ENCODE assay signal across 21 cellular contexts in genomic region chrX:28223469-28223868, GRCh38.
DNase-seq lines count a peak whose midpoint lies in the region; ATAC-seq, FAIRE-seq and TF ChIP-seq lines count a peak whose summit lies in the region.
"Had no signal": no experiment of that assay in that cellular context is flagged by ENCODE, and none has a peak within 500 bp of the region (broad histone marks: within the 10 kb centered on the region; RNA-seq: fewer than 3 reads in every experiment).

No MANE protein-coding gene starts in this region.

- no peak overlapping the region for H3K4me2 ChIP-seq in astrocyte (ENCODE audit: low read length)
- H3K4me2 ChIP-seq: A549; BLaER1 treated with 17β-estradiol and CSF1 and Interleukin-3, amounts not matched to agents 10 nM and 100 nM had no signal

- H2AFZ ChIP-seq in astrocyte (ENCODE audit: low read depth, low read length): no peak overlapping the region

- ATAC-seq in left lobe of liver (peak; percentile 76), HG03039 (IDR thresholded peaks at IDR 0.05; ENCODE audit: unreplicated experiment) (no peak)
- ATAC-seq: A549; CD8-positive, alpha-beta T cell had no signal

- H3K4me1 ChIP-seq in astrocyte (ENCODE audit: insufficient read depth, low read length): no peaks in the 10 kb centered on the region
- H3K4me1 ChIP-seq: A549; BLaER1 treated with 17β-estradiol and CSF1 and Interleukin-3, amounts not matched to agents 10 nM and 100 nM; Caco-2 had no signal

- H3K27ac ChIP-seq in astrocyte (ENCODE audit: low read depth, low read length): no peak overlapping the region
- H3K27ac ChIP-seq: A549; BLaER1 treated with 17β-estradiol and CSF1 and Interleukin-3, amounts not matched to agents 10 nM and 100 nM; C4-2B had no signal

- DNase-seq in HTR-8/SVneo (ENCODE audit: insufficient read length, low spot score): no peak
- DNase-seq in astrocyte (ENCODE audit: low read depth): no peak
- DNase-seq in left lobe of liver (ENCODE audit: low spot score): no peak
- no peak for DNase-seq in 8988T
- DNase-seq in NCI-H2227 (lab: John Stamatoyannopoulos, UW; ENCODE audit: unreplicated experiment): no peak
- DNase-seq: AML-193; Caco-2; Calu3; CD4-positive, alpha-beta T cell; CD8-positive, alpha-beta T cell; DMS79 treated with DMSO at 0.1 percent for 48 hours; GF-D8 had no signal

- no peaks in the 10 kb centered on the region for H3K36me3 ChIP-seq in astrocyte (ENCODE audit: insufficient read depth, low read length)
- H3K36me3 ChIP-seq: BLaER1 treated with 17β-estradiol and CSF1 and Interleukin-3, amounts not matched to agents 10 nM and 100 nM had no signal

- no peak overlapping the region for H3K9ac ChIP-seq in astrocyte (ENCODE audit: low read length)
- H3K9ac ChIP-seq: BLaER1 treated with 17β-estradiol and CSF1 and Interleukin-3, amounts not matched to agents 10 nM and 100 nM had no signal

- no peak overlapping the region for H3K4me3 Mint-ChIP-seq in astrocyte (ENCODE audit: unreplicated experiment)
- H3K4me3 Mint-ChIP-seq: B cell; CD4-positive, alpha-beta T cell; CD8-positive, alpha-beta T cell had no signal

- no peak overlapping the region for H3K27ac Mint-ChIP-seq in astrocyte (ENCODE audit: unreplicated experiment)
- H3K27ac Mint-ChIP-seq: B cell; CD4-positive, alpha-beta T cell; CD8-positive, alpha-beta T cell had no signal

- H3K4me3 ChIP-seq in astrocyte (ENCODE audit: insufficient read depth, low read depth, low read length): no peak overlapping the region
- H3K4me3 ChIP-seq: A549; BLaER1 treated with 17β-estradiol and CSF1 and Interleukin-3, amounts not matched to agents 10 nM and 100 nM had no signal

- H3K79me2 ChIP-seq in astrocyte (ENCODE audit: insufficient read depth, low read length): no peaks in the 10 kb centered on the region

- no peaks in the 10 kb centered on the region for H3K27me3 Mint-ChIP-seq in astrocyte (ENCODE audit: low read depth, unreplicated experiment)
- H3K27me3 Mint-ChIP-seq: B cell; CD4-positive, alpha-beta T cell had no signal

- no peaks in the 10 kb centered on the region for H3K4me1 Mint-ChIP-seq in astrocyte (ENCODE audit: low read depth, unreplicated experiment)
- H3K4me1 Mint-ChIP-seq: B cell had no signal

- H4K20me1 ChIP-seq in astrocyte (ENCODE audit: insufficient read depth, low read length): no peaks in the 10 kb centered on the region
- H4K20me1 ChIP-seq: BLaER1 treated with 17β-estradiol and CSF1 and Interleukin-3, amounts not matched to agents 10 nM and 100 nM had no signal

- peak; percentile 62 for FAIRE-seq in HTR-8/SVneo (lab: Jason Lieb, UNC)
- FAIRE-seq in astrocyte (lab: Jason Lieb, UNC): peak; percentile 95
- FAIRE-seq: A549, D721Med, G401.6, GM12891, GM19239 had no signal

- H3K9me3 ChIP-seq in astrocyte (ENCODE audit: insufficient read depth, low read depth, low read length): no peaks in the 10 kb centered on the region
- H3K9me3 ChIP-seq: A549; BLaER1 treated with 17β-estradiol and CSF1 and Interleukin-3, amounts not matched to agents 10 nM and 100 nM; Caco-2 had no signal

- no peaks in the 10 kb centered on the region for H3K36me3 Mint-ChIP-seq in astrocyte (ENCODE audit: low read depth, unreplicated experiment)
- H3K36me3 Mint-ChIP-seq: CD8-positive, alpha-beta T cell had no signal

- H3K9me3 Mint-ChIP-seq in astrocyte (ENCODE audit: unreplicated experiment): no peaks in the 10 kb centered on the region
- H3K9me3 Mint-ChIP-seq: CD8-positive, alpha-beta T cell had no signal

- H3K27me3 ChIP-seq in astrocyte (ENCODE audit: insufficient read depth, low read length): no peaks in the 10 kb centered on the region

- no peak for TF ChIP-seq CTCF in astrocyte (IDR thresholded peaks at IDR 0.05; ENCODE audit: insufficient read depth, low read depth, low read length)
